23 cellular contexts compared by ENCODE assay signal in the genomic region with DNA sequence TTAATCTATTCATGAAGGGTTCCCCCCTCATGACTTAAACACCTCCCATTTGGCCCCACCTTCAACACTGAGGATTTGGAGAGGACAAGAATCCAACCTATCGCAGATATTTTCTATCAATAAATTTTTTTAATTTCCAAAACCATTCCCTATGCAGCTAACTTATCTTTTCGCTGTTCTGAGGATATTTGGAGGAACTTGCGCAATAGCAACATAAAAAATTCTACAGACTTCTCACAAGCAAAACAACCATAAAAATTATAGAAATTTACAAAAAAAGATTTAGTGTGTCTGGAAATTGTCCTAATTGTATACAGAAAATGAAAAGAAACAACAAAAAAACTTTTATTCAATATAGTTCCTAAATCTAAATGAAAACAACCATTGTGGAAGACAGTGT.
DNase-seq lines count a peak whose midpoint lies in the region; ATAC-seq, FAIRE-seq and TF ChIP-seq lines count a peak whose summit lies in the region.
"Had no signal": no experiment of that assay in that cellular context is flagged by ENCODE, and none has a peak within 500 bp of the region (broad histone marks: within the 10 kb centered on the region; RNA-seq: fewer than 3 reads in every experiment).

No MANE protein-coding gene starts in this region.

- DNase-seq in IMR-90 = no peak
- no peak for DNase-seq in H1 (ENCODE audit: low read depth in 1 of 2, low spot score in 2 of 2)
- DNase-seq in natural killer cell treated with Interleukin-12 subunit alpha and Interleukin-12 subunit beta and Interleukin-15 and Interleukin-18, amount 100 ng/mL, for 72 hours (ENCODE audit: low spot score) = no peak
- DNase-seq in germinal center (ENCODE audit: low spot score) = no peak
- DNase-seq: 8988T; ACHN; AML-193; Caco-2; Calu3; CD4-positive, alpha-beta T cell; CD8-positive, alpha-beta T cell; DMS79 treated with DMSO at 0.1 percent for 48 hours; GF-D8 had no signal

- H3K56ac ChIP-seq in IMR-90 (ENCODE audit: extremely low read depth, insufficient read depth, low read length) (no peak overlapping the region), H1 (replicated peaks; ENCODE audit: insufficient read length, low read depth, low read length) (no peak overlapping the region)

- 100% methylated on average over 2 of the region's 3 CpGs; no CpG with 5 or more reads in 1 of the 2 experiments for WGBS in IMR-90 (ENCODE audit: extremely low coverage in 2 of 2, insufficient read length in 1 of 2), 2 experiments
- 97% methylated on average over 3 of the region's 3 CpGs; no CpG with 5 or more reads in 1 of the 2 experiments for WGBS in H1 (ENCODE audit: extremely low coverage in 1 of 2, insufficient coverage in 1 of 2, insufficient read length in 1 of 2, insufficient replicate concordance in 2 of 2, low coverage in 1 of 2, low lambda C conversion rate in 2 of 2, missing lambda C conversion rate in 1 of 2), 2 experiments

- POLR2A ChIA-PET in IMR-90 (lab: Charles Lee; ENCODE audit: unreplicated experiment) = no interaction called here
- POLR2A ChIA-PET in H1 (lab: Charles Lee; ENCODE audit: partially characterized antibody) = no interaction called here

- H3K9ac ChIP-seq in IMR-90 (ENCODE audit: low read depth, low read length) (no peak overlapping the region), H1 (replicated peaks in 1 of 4; ENCODE audit: extremely low read depth in 1 of 4, low read depth in 3 of 4, low read length in 3 of 4) (no peak overlapping the region)
- H3K9ac ChIP-seq: BLaER1 treated with 17β-estradiol and CSF1 and Interleukin-3, amounts not matched to agents 10 nM and 100 nM had no signal

- no peak for FAIRE-seq in H1 (lab: Jason Lieb, UNC)
- FAIRE-seq: A204.1, D721Med, G401.6, GM12891, GM19239 had no signal

- H3K79me2 ChIP-seq in H1 (ENCODE audit: control insufficient read depth in 1 of 2, insufficient read depth in 2 of 2, low read length in 2 of 2) = no peaks in the 10 kb centered on the region

- H2BK12ac ChIP-seq in H1 (ENCODE audit: low read depth, low read length) = no peak overlapping the region

- peaks cover 16% of the 10 kb centered on the region for H3K9me3 Mint-ChIP-seq in natural killer cell treated with Interleukin-12 subunit alpha and Interleukin-12 subunit beta and Interleukin-15 and Interleukin-18, amount 100 ng/mL, for 72 hours

- H4K5ac ChIP-seq in IMR-90 (ENCODE audit: low read depth, low read length) = no peak overlapping the region
- no peak overlapping the region for H4K5ac ChIP-seq in H1 (ENCODE audit: insufficient read length, low read depth, low read length)

- H3K27ac Mint-ChIP-seq in natural killer cell treated with Interleukin-12 subunit alpha and Interleukin-12 subunit beta and Interleukin-15 and Interleukin-18, amount 100 ng/mL, for 72 hours = no peak overlapping the region
- H3K27ac Mint-ChIP-seq: B cell; CD4-positive, alpha-beta T cell; CD8-positive, alpha-beta T cell had no signal

- H3K36me3 ChIP-seq in IMR-90 (ENCODE audit: control insufficient read depth, insufficient read depth, low read length) (no peaks in the 10 kb centered on the region), H1 (ENCODE audit: control insufficient read depth in 2 of 4, insufficient read depth in 4 of 4, low read length in 3 of 4) (no peaks in the 10 kb centered on the region)
- H3K36me3 ChIP-seq: BLaER1 treated with 17β-estradiol and CSF1 and Interleukin-3, amounts not matched to agents 10 nM and 100 nM had no signal

- H2BK5ac ChIP-seq in IMR-90 (ENCODE audit: low read depth, low read length, poor library complexity, severe bottlenecking) (no peak overlapping the region), H1 (ENCODE audit: low read depth, low read length) (no peak overlapping the region)

- H4K91ac ChIP-seq in IMR-90 (ENCODE audit: insufficient read depth, low read depth, low read length) (no peak overlapping the region), H1 (replicated peaks; ENCODE audit: insufficient read length, low read length) (no peak overlapping the region)

- dilution Hi-C loops in IMR-90 (cut with HindIII; ENCODE audit: low sequenced_read_pairs, unreplicated experiment) = no loop called here

- no peak overlapping the region for H2AK9ac ChIP-seq in IMR-90 (replicated peaks; ENCODE audit: low read depth, low read length, poor library complexity)

- H3K14ac ChIP-seq in IMR-90 (replicated peaks; ENCODE audit: low read depth, low read length) = no peak overlapping the region
- H3K14ac ChIP-seq in H1 (ENCODE audit: insufficient read length) = no peak overlapping the region

- H3K27me3 ChIP-seq in IMR-90 (ENCODE audit: control insufficient read depth, insufficient read depth, low read length) = no peaks in the 10 kb centered on the region
- H3K27me3 ChIP-seq in H1 (replicated peaks in 1 of 4; ENCODE audit: control insufficient read depth in 3 of 4, extremely low read depth in 1 of 4, insufficient read depth in 3 of 4, low read length in 3 of 4) = no peaks in the 10 kb centered on the region
- H3K27me3 ChIP-seq: BLaER1 treated with 17β-estradiol and CSF1 and Interleukin-3, amounts not matched to agents 10 nM and 100 nM had no signal

- H3K4me2 ChIP-seq in IMR-90 (ENCODE audit: low read depth, low read length) (no peak overlapping the region), H1 (ENCODE audit: insufficient read depth in 1 of 2, low read depth in 2 of 2, low read length in 2 of 2) (no peak overlapping the region)
- H3K4me2 ChIP-seq: BLaER1 treated with 17β-estradiol and CSF1 and Interleukin-3, amounts not matched to agents 10 nM and 100 nM had no signal

- H3K4me1 Mint-ChIP-seq in natural killer cell treated with Interleukin-12 subunit alpha and Interleukin-12 subunit beta and Interleukin-15 and Interleukin-18, amount 100 ng/mL, for 72 hours (ENCODE audit: low read depth in 2 of 2) = no peaks in the 10 kb centered on the region
- H3K4me1 Mint-ChIP-seq: B cell had no signal

- no peak overlapping the region for H3K4me3 ChIP-seq in IMR-90 (ENCODE audit: insufficient read depth, low read depth, low read length)
- no peak overlapping the region for H3K4me3 ChIP-seq in H1 (ENCODE audit: extremely low read depth in 1 of 4, insufficient read depth in 2 of 4, low read depth in 3 of 4, low read length in 4 of 4)
- H3K4me3 ChIP-seq: BLaER1 treated with 17β-estradiol and CSF1 and Interleukin-3, amounts not matched to agents 10 nM and 100 nM had no signal

- peaks cover 2% of the 10 kb centered on the region; the same call in 1 of the 2 replicates for H3K9me3 ChIP-seq in IMR-90 (ENCODE audit: control insufficient read depth, insufficient read depth, low read length)
- H3K9me3 ChIP-seq in H1 (ENCODE audit: insufficient read depth in 2 of 2, low read depth in 1 of 2, low read length in 1 of 2) = peaks cover 0 to 3% of the 10 kb centered on the region in 2 experiments; a peak in 2 of 4 replicates

- TF ChIP-seq EP300 in Ishikawa (IDR thresholded peaks at IDR 0.05; ENCODE audit: borderline replicate concordance) (no peak), H1 (IDR thresholded peaks at IDR 0.05; ENCODE audit: borderline replicate concordance in 1 of 2, low read depth in 2 of 2, low read length in 2 of 2) (no peak)

- H2BK15ac ChIP-seq in IMR-90 (ENCODE audit: low read depth, low read length) (no peak overlapping the region), H1 (ENCODE audit: low read length) (no peak overlapping the region)

- H3K27me3 Mint-ChIP-seq in natural killer cell treated with Interleukin-12 subunit alpha and Interleukin-12 subunit beta and Interleukin-15 and Interleukin-18, amount 100 ng/mL, for 72 hours = no peaks in the 10 kb centered on the region
- H3K27me3 Mint-ChIP-seq: B cell; CD4-positive, alpha-beta T cell had no signal

- no peak overlapping the region for H4K8ac ChIP-seq in IMR-90 (ENCODE audit: low read depth in 2 of 2, low read length in 2 of 2)
- H4K8ac ChIP-seq in H1 (ENCODE audit: extremely low read depth, insufficient read depth, low read length) = no peak overlapping the region

- H3K23ac ChIP-seq in IMR-90 (ENCODE audit: low read depth, low read length) = no peak overlapping the region
- H3K23ac ChIP-seq in H1 (ENCODE audit: insufficient read length) = no peak overlapping the region

- H3K27ac ChIP-seq in IMR-90 (ENCODE audit: insufficient read depth, low read length) (no peak overlapping the region), H1 (ENCODE audit: low read depth, low read length) (no peak overlapping the region)
- H3K27ac ChIP-seq: BLaER1 treated with 17β-estradiol and CSF1 and Interleukin-3, amounts not matched to agents 10 nM and 100 nM; C4-2B had no signal

- intact Hi-C loops in IMR-90 (cut with micrococcal nuclease) = no loop called here

- H3K23me2 ChIP-seq in H1 (ENCODE audit: low read depth, low read length) = no peaks in the 10 kb centered on the region; the same call in 1 of the 2 replicates

- H4K20me1 ChIP-seq in IMR-90 (ENCODE audit: insufficient read depth, low read length) = no peaks in the 10 kb centered on the region
- no peaks in the 10 kb centered on the region for H4K20me1 ChIP-seq in H1 (replicated peaks in 1 of 2; ENCODE audit: control insufficient read depth in 1 of 2, insufficient read depth in 2 of 2, low read length in 2 of 2)
- H4K20me1 ChIP-seq: BLaER1 treated with 17β-estradiol and CSF1 and Interleukin-3, amounts not matched to agents 10 nM and 100 nM had no signal

- H3K36me3 Mint-ChIP-seq in natural killer cell treated with Interleukin-12 subunit alpha and Interleukin-12 subunit beta and Interleukin-15 and Interleukin-18, amount 100 ng/mL, for 72 hours = peaks cover 7% of the 10 kb centered on the region
- H3K36me3 Mint-ChIP-seq: CD8-positive, alpha-beta T cell had no signal

- H2AFZ ChIP-seq in IMR-90 (replicated peaks; ENCODE audit: low read length, poor library complexity) (no peak overlapping the region), H1 (ENCODE audit: low read length) (no peak overlapping the region)

- H2AK5ac ChIP-seq in IMR-90 (ENCODE audit: low read depth, low read length) (no peak overlapping the region), H1 (ENCODE audit: low read depth, low read length) (no peak overlapping the region)

- TF ChIP-seq RAD21 in IMR-90 (IDR thresholded peaks at IDR 0.05; ENCODE audit: low read length) (no peak), Ishikawa (IDR thresholded peaks at IDR 0.05; ENCODE audit: low read depth) (no peak), H1 (IDR thresholded peaks at IDR 0.05 in 1 of 2, conservative IDR thresholded peaks at IDR 0.05 in 1 of 2; ENCODE audit: low read depth in 2 of 2, low read length in 2 of 2) (no peak)

- no peaks in the 10 kb centered on the region for H3K9me1 ChIP-seq in IMR-90 (ENCODE audit: insufficient read depth, low read length)

- H2BK20ac ChIP-seq in IMR-90 (ENCODE audit: low read depth, low read length) (no peak overlapping the region), H1 (ENCODE audit: low read length) (no peak overlapping the region)

- H3K79me1 ChIP-seq in IMR-90 (ENCODE audit: low read depth in 1 of 2, low read length in 2 of 2) (no peaks in the 10 kb centered on the region), H1 (ENCODE audit: low read depth, low read length) (no peaks in the 10 kb centered on the region)

- TF ChIP-seq POLR2A in IMR-90 (IDR thresholded peaks at IDR 0.05; ENCODE audit: low read depth, low read length) (no peak), H1 (IDR thresholded peaks at IDR 0.05; ENCODE audit: control extremely low read depth in 1 of 2, low read depth in 2 of 2, low read length in 2 of 2) (no peak)

- no TSS peak for BruUV-seq in IMR-90 (replicated peaks; lab: Mats Ljungman, UMichigan)

- H3K4me3 Mint-ChIP-seq in natural killer cell treated with Interleukin-12 subunit alpha and Interleukin-12 subunit beta and Interleukin-15 and Interleukin-18, amount 100 ng/mL, for 72 hours = no peak overlapping the region
- H3K4me3 Mint-ChIP-seq: B cell; CD4-positive, alpha-beta T cell; CD8-positive, alpha-beta T cell had no signal

- in situ Hi-C loops in IMR-90 (cut with MboI; ENCODE audit: low sequenced_read_pairs) = no loop called here

- no peak overlapping the region for H3K18ac ChIP-seq in IMR-90 (ENCODE audit: low read depth, low read length)
- no peak overlapping the region for H3K18ac ChIP-seq in H1 (ENCODE audit: extremely low read depth, low read length)

- CTCF ChIA-PET in IMR-90 (lab: Yijun Ruan, JAX) (no interaction called here), H1 (lab: Charles Lee; ENCODE audit: partially characterized antibody) (interaction anchor here (0.6 kb wide), 1 partner anchor 598 kb away, joined by 3 read pairs; no protein-coding TSS in a partner anchor)

- H2BK120ac ChIP-seq in IMR-90 (ENCODE audit: low read depth, low read length) = no peak overlapping the region
- no peak overlapping the region for H2BK120ac ChIP-seq in H1 (replicated peaks; ENCODE audit: low read depth, low read length)

- TF ChIP-seq CTCF in IMR-90 (conservative IDR thresholded peaks at IDR 0.05; ENCODE audit: low read depth, low read length) (no peak), H1 (IDR thresholded peaks at IDR 0.05; ENCODE audit: control extremely low read depth in 1 of 3, insufficient read depth in 1 of 3, low read depth in 1 of 3, low read length in 3 of 3) (no peak)

- ATAC-seq in IMR-90 (ENCODE audit: low read depth) (no peak), HG03095 (IDR thresholded peaks at IDR 0.05; ENCODE audit: unreplicated experiment) (no peak)
- no peak for ATAC-seq in natural killer cell treated with Interleukin-12 subunit alpha and Interleukin-12 subunit beta and Interleukin-15 and Interleukin-18, amount 100 ng/mL, for 72 hours
- ATAC-seq: CD8-positive, alpha-beta T cell had no signal

- H3K4ac ChIP-seq in IMR-90 (ENCODE audit: low read depth, low read length) = no peak overlapping the region
- no peak overlapping the region for H3K4ac ChIP-seq in H1 (replicated peaks; ENCODE audit: insufficient read length, low read depth, low read length)

- H3K4me1 ChIP-seq in IMR-90 (ENCODE audit: control insufficient read depth, insufficient read depth, low read length) (no peaks in the 10 kb centered on the region), H1 (replicated peaks in 1 of 4; ENCODE audit: control insufficient read depth in 3 of 4, insufficient read depth in 4 of 4, low read length in 3 of 4) (no peaks in the 10 kb centered on the region)
- H3K4me1 ChIP-seq: BLaER1 treated with 17β-estradiol and CSF1 and Interleukin-3, amounts not matched to agents 10 nM and 100 nM; Caco-2 had no signal
